ENCODE assay signal across 8 cellular contexts in the genomic region with DNA sequence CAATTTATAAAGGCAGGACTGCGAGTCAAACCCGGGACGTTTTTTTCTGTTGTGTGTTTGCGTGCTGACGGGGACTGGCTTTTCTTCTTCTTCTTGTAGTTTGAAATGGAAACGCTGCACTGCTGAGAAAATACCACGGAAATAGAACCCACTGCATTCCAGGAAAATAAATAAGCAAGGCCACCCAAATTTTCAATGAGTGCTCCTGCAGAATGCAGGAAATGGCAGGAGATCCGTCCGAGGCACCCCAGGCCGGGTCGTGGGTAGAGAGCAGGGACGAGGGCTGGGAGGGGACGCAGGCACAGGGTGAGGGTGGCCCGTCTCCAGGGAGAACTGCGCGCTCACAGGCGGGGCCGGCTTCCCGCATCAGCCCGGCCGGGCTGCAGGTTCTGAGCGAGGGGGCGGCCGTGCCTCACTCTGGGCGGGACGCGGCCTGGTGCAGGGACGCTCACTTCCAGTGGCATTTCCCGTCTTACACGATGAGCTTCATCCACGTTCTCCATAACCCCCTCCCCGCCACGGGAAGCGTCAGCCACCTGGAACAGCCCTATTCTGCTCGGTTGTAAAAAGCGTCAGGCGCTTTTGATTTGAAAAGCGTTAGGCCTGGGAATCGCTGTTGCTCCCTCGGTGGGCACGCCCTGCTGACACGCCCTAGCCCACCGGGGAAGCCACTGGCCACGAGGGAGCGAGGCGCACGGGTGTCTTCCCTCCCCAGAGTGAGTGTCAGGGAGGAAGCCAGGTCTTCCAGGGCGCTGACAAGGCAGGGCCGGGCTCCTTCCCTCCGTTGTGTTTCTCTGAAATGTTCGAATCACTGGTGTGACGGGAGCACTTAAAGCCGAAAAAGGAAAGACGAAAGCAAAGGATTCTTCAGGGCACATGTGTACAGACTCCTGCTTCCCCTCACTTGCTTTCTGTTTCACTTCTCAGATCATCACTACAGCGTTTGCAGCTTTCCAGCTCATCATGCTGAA. TPM values are rescaled to one million over a fixed set of nuclear protein-coding genes. Genes with fewer than 3 reads are reported as not detected.
A peak's percentile ranks its signal among the peaks of the same experiment; 100 is the strongest.
DNase-seq lines count a peak whose midpoint lies in the region; ATAC-seq, FAIRE-seq and TF ChIP-seq lines count a peak whose summit lies in the region.

No MANE protein-coding gene starts in this region.

- peak; percentile 5 to 72 (median 34) for DNase-seq in CD8-positive, alpha-beta T cell
- DNase-seq in GM12878 (ENCODE audit: low read depth, low spot score) (peak; percentile 66), gastrocnemius medialis (no peak), cerebellar nuclear complex (lab: John Stamatoyannopoulos, UW) (no peak)

- TF ChIP-seq CTCF in CD8-positive, alpha-beta T cell (IDR thresholded peaks at IDR 0.05), result no peak
- TF ChIP-seq CTCF in GM12878 (IDR thresholded peaks at IDR 0.05 in 2 of 3, conservative IDR thresholded peaks at IDR 0.05 in 1 of 3; ENCODE audit: control insufficient read depth in 2 of 3, extremely low read depth in 1 of 3, insufficient read depth in 1 of 3, low read depth in 3 of 3, low read length in 3 of 3) (no peak), gastrocnemius medialis (IDR thresholded peaks at IDR 0.05 in 4 of 5, conservative IDR thresholded peaks at IDR 0.05 in 1 of 5) (no peak)

- peak overlapping the region; percentile 94 for H2AFZ ChIP-seq in GM12878 (ENCODE audit: control insufficient read depth, low read depth, low read length)

- POLR2A ChIA-PET in CD8-positive, alpha-beta T cell (lab: Charles Lee), result interaction anchor here (1.0 to 1.7 kb wide), 6 partner anchors 10 to 118 kb away, joined by 3 to 8 read pairs (median 4); partner anchors contain the start of gene EXOC2
- POLR2A ChIA-PET in GM12878 (lab: Charles Lee), result interaction anchor here (0.9 kb wide), 1 partner anchor 50 kb away, joined by 3 read pairs; no protein-coding TSS in a partner anchor

- peaks cover 6% of the 10 kb centered on the region for H3K27me3 Mint-ChIP-seq in CD8-positive, alpha-beta T cell (ENCODE audit: low read depth)
- H3K27me3 Mint-ChIP-seq in T-helper 1 cell treated with Interleukin-12 subunit alpha and Interleukin-12 subunit beta and Interleukin-4 antibody, amounts not matched to agents 30 μg/mL and 1 μg/mL, for 36 hours (ENCODE audit: low read depth), result no peaks in the 10 kb centered on the region

- CTCF ChIA-PET in CD8-positive, alpha-beta T cell (lab: Charles Lee), result interaction anchor here (1.7 to 2.1 kb wide), 2 partner anchors 9 to 11 kb away, joined by 6 to 15 read pairs; no protein-coding TSS in a partner anchor
- CTCF ChIA-PET in GM12878 (lab: Yijun Ruan, JAX), result interaction anchor here (0.6 to 4.2 kb wide), 8 partner anchors 11 to 726 kb away, joined by 3 to 49 read pairs (median 3); partner anchors contain the start of gene EXOC2

- peak overlapping the region; percentile 84 for H3K4me3 ChIP-seq in CD8-positive, alpha-beta T cell (ENCODE audit: low read depth, low read length)
- H3K4me3 ChIP-seq in GM12878 (peak overlapping the region; percentile 70), iPS-11a (ENCODE audit: low read depth, low read length) (peak overlapping the region; percentile 38), gastrocnemius medialis (peak overlapping the region; percentile 66 to 70 (median 70))

- peaks cover 9% of the 10 kb centered on the region for H3K4me1 ChIP-seq in CD8-positive, alpha-beta T cell (ENCODE audit: insufficient read depth, low read length)
- H3K4me1 ChIP-seq in GM12878 (ENCODE audit: control insufficient read depth, insufficient read depth, low read length) (peaks cover 8% of the 10 kb centered on the region), gastrocnemius medialis (peaks cover 5 to 8% of the 10 kb centered on the region in 2 donors)

- RAD21 ChIA-PET in GM12878 (lab: Charles Lee; ENCODE audit: unreplicated experiment), result interaction anchor here (0.9 to 1.5 kb wide), 5 partner anchors 11 to 556 kb away, joined by 3 to 5 read pairs (median 3); no protein-coding TSS in a partner anchor

- H3K4me2 ChIP-seq in GM12878 (ENCODE audit: control insufficient read depth, insufficient read depth), result peak overlapping the region; percentile 97

- H3K79me2 ChIP-seq in GM12878 (ENCODE audit: control insufficient read depth, insufficient read depth, low read length), result no peaks in the 10 kb centered on the region; the same call in 1 of the 2 replicates

- no peak for TF ChIP-seq EP300 in GM12878 (IDR thresholded peaks at IDR 0.05; ENCODE audit: borderline replicate concordance in 1 of 2, control insufficient read depth in 1 of 2, low read depth in 2 of 2, low read length in 2 of 2)

- no peaks in the 10 kb centered on the region for H3K9me3 Mint-ChIP-seq in CD8-positive, alpha-beta T cell
- H3K9me3 Mint-ChIP-seq in T-helper 1 cell treated with Interleukin-12 subunit alpha and Interleukin-12 subunit beta and Interleukin-4 antibody, amounts not matched to agents 30 μg/mL and 1 μg/mL, for 36 hours, result no peaks in the 10 kb centered on the region

- no peaks in the 10 kb centered on the region for H3K9me3 ChIP-seq in CD8-positive, alpha-beta T cell (ENCODE audit: low read length)
- H3K9me3 ChIP-seq in GM12878 (replicated peaks; ENCODE audit: control insufficient read depth, insufficient read depth, low read length), result no peaks in the 10 kb centered on the region
- H3K9me3 ChIP-seq in gastrocnemius medialis, result no peaks in the 10 kb centered on the region

- FAIRE-seq in GM12878 (lab: Jason Lieb, UNC), result peak; percentile 54

- SMC1A ChIA-PET in GM12878 (lab: Charles Lee; ENCODE audit: uncharacterized antibody, unreplicated experiment), result interaction anchor here (1.0 to 2.1 kb wide), 9 partner anchors 10 to 119 kb away, joined by 3 to 17 read pairs (median 4); no protein-coding TSS in a partner anchor

- intact Hi-C loops in CD8-positive, alpha-beta T cell (cut with DNase I, micrococcal nuclease), result loop anchor here (1.0 kb wide), 2 partner anchors 18 to 19 kb away; partner anchors contain the start of gene EXOC2 (in 1 of the 2)
- intact Hi-C loops in GM12878 (cut with micrococcal nuclease; ENCODE audit: unreplicated experiment), result loop anchor here (5.0 kb wide), 1 partner anchor 524 kb away; no protein-coding TSS in a partner anchor
- intact Hi-C loops in gastrocnemius medialis (cut with DNase I; ENCODE audit: low total_unique reads), result no loop called here

- TF ChIP-seq RAD21 in GM12878 (IDR thresholded peaks at IDR 0.05; ENCODE audit: insufficient read depth, low read depth, low read length), result no peak

- peak overlapping the region; percentile 97 for H3K27ac Mint-ChIP-seq in CD8-positive, alpha-beta T cell
- H3K27ac Mint-ChIP-seq in T-helper 1 cell treated with Interleukin-12 subunit alpha and Interleukin-12 subunit beta and Interleukin-4 antibody, amounts not matched to agents 30 μg/mL and 1 μg/mL, for 36 hours, result peak overlapping the region; percentile 99

- TF ChIP-seq POLR2A in GM12878 (IDR thresholded peaks at IDR 0.05; ENCODE audit: low read depth, low read length) (peak; percentile 77), gastrocnemius medialis (IDR thresholded peaks at IDR 0.05) (peak in 1 of 2 donors; percentile 17)

- peak; percentile 86 for ATAC-seq in CD8-positive, alpha-beta T cell
- peak; percentile 89 for ATAC-seq in GM19395 (IDR thresholded peaks at IDR 0.05; ENCODE audit: unreplicated experiment)
- ATAC-seq in HG03521 (IDR thresholded peaks at IDR 0.05; ENCODE audit: unreplicated experiment), result peak; percentile 74
- peak; percentile 95 for ATAC-seq in GM12878
- peak; percentile 55 to 73 for ATAC-seq in gastrocnemius medialis

- in situ Hi-C loops in GM12878 (cut with MboI), result no loop called here
- in situ Hi-C loops in gastrocnemius medialis (cut with MboI; ENCODE audit: low sequenced_read_pairs in 4 of 4), result loop anchor here in 1 of 4 donors (25.0 kb wide), 1 partner anchor 676 kb away; the partner anchor contains the start of gene FOXF2

- no peaks in the 10 kb centered on the region for H3K36me3 ChIP-seq in CD8-positive, alpha-beta T cell (ENCODE audit: insufficient read depth, low read length)
- H3K36me3 ChIP-seq in GM12878 (ENCODE audit: control insufficient read depth in 2 of 2, insufficient read depth in 2 of 2, low read length in 1 of 2), result no peaks in the 10 kb centered on the region
- no peaks in the 10 kb centered on the region for H3K36me3 ChIP-seq in gastrocnemius medialis

- peak overlapping the region; percentile 79 for H3K9ac ChIP-seq in GM12878 (ENCODE audit: control insufficient read depth, insufficient read depth, low read length)

- BruUV-seq in GM12878 (replicated peaks; lab: Mats Ljungman, UMichigan), result TSS peak; percentile 89

- H4K20me1 ChIP-seq in GM12878 (ENCODE audit: control insufficient read depth, insufficient read depth), result no peaks in the 10 kb centered on the region

- peaks cover 9% of the 10 kb centered on the region for H3K36me3 Mint-ChIP-seq in CD8-positive, alpha-beta T cell
- no peaks in the 10 kb centered on the region for H3K36me3 Mint-ChIP-seq in T-helper 1 cell treated with Interleukin-12 subunit alpha and Interleukin-12 subunit beta and Interleukin-4 antibody, amounts not matched to agents 30 μg/mL and 1 μg/mL, for 36 hours (ENCODE audit: low read depth)

- WGBS in GM12878 (ENCODE audit: insufficient coverage, insufficient replicate concordance, low lambda C conversion rate, missing lambda C conversion rate), result 1% methylated on average over 50 of the region's 55 CpGs

- peak overlapping the region; percentile 80 for H3K27ac ChIP-seq in CD8-positive, alpha-beta T cell (ENCODE audit: low read depth, low read length)
- peak overlapping the region; percentile 94 for H3K27ac ChIP-seq in GM12878 (ENCODE audit: control insufficient read depth, insufficient read depth)
- peak overlapping the region; percentile 74 to 81 (median 76) for H3K27ac ChIP-seq in gastrocnemius medialis

- no peaks in the 10 kb centered on the region for H3K27me3 ChIP-seq in CD8-positive, alpha-beta T cell (ENCODE audit: insufficient read depth, low read length)
- no peaks in the 10 kb centered on the region for H3K27me3 ChIP-seq in GM12878 (replicated peaks in 1 of 2; ENCODE audit: control insufficient read depth in 2 of 2, insufficient read depth in 2 of 2, low read length in 1 of 2)
- H3K27me3 ChIP-seq in gastrocnemius medialis, result peaks cover 0 to 17% (median 3%) of the 10 kb centered on the region in 3 donors

- peak overlapping the region; percentile 96 for H3K4me3 Mint-ChIP-seq in CD8-positive, alpha-beta T cell
- peak overlapping the region; percentile 94 for H3K4me3 Mint-ChIP-seq in T-helper 1 cell treated with Interleukin-12 subunit alpha and Interleukin-12 subunit beta and Interleukin-4 antibody, amounts not matched to agents 30 μg/mL and 1 μg/mL, for 36 hours

- peaks cover 19% of the 10 kb centered on the region for H3K4me1 Mint-ChIP-seq in CD8-positive, alpha-beta T cell (ENCODE audit: low read depth)
- peaks cover 39% of the 10 kb centered on the region for H3K4me1 Mint-ChIP-seq in T-helper 1 cell treated with Interleukin-12 subunit alpha and Interleukin-12 subunit beta and Interleukin-4 antibody, amounts not matched to agents 30 μg/mL and 1 μg/mL, for 36 hours (ENCODE audit: low read depth)

RNA-seq across cellular contexts. Expression of gene EXOC2, which starts 17.9 kb away (rescaled TPM):
- 10 to 100 TPM; 19.3 to 21.2 TPM for total RNA-seq in CD8-positive, alpha-beta T cell
- 51.2 and 56.7 TPM in 2 replicates for total RNA-seq in GM12878 (2013; cell fraction: nucleolus; rRNA removed)
- total RNA-seq in GM12878 (2014; rRNA removed), result 21.9 and 26.2 TPM in 2 replicates
- total RNA-seq in GM12878 (2014; rRNA removed; fragmentation: Illumina TruSeq; extraction: Trizol), result 22.0 and 22.3 TPM in 2 replicates
- 19.0 and 22.1 TPM in 2 replicates for total RNA-seq in GM12878 (2021)
- polyA plus RNA-seq in GM12878 (2011; ENCODE audit: low read depth), result 8.7 TPM
- 24.8 and 30.0 TPM in 2 replicates for polyA plus RNA-seq in GM12878 (2011; rRNA removed)
- polyA plus RNA-seq in GM12878 (2011; cell fraction: cytosol; rRNA removed), result 17.4 and 18.2 TPM in 2 replicates
- 17.1 and 19.3 TPM in 2 replicates for polyA plus RNA-seq in GM12878 (2011; cell fraction: nucleus; rRNA removed)
- 10.6 and 10.9 TPM in 2 replicates for polyA plus RNA-seq in GM12878 (2012)
- 19.5 and 20.7 TPM in 2 replicates for polyA plus RNA-seq in GM12878 (2014; fragmentation: Illumina TruSeq; extraction: Trizol)
- polyA plus RNA-seq in GM12878 (2014; fragmentation: Nextera tagmentation; extraction: Ambion mirVana), result 10 to 100 TPM in 1 of 2 experiments, 1 to 10 TPM in 1; 8.7 to 11.6 TPM
- polyA plus RNA-seq in GM12878 (2014; rRNA removed), result 12.8 and 15.6 TPM in 2 replicates
- 10 to 100 TPM; 29.3 to 32.8 TPM for polyA plus RNA-seq in GM12878 (2016; fragmentation: Nextera tagmentation; extraction: Ambion mirVana)
- polyA minus RNA-seq in GM12878 (2011; rRNA and poly(A)+ RNA removed), result 47.2 and 48.8 TPM in 2 replicates
- polyA minus RNA-seq in GM12878 (2011; cell fraction: cytosol; rRNA and poly(A)+ RNA removed), result 13.1 and 14.5 TPM in 2 replicates
- polyA minus RNA-seq in GM12878 (2011; cell fraction: nucleus; rRNA and poly(A)+ RNA removed), result 23.6 and 36.8 TPM in 2 replicates
- total RNA-seq in gastrocnemius medialis, result 10 to 100 TPM; 12.6 to 16.4 (median 15.0) TPM

RNA-seq across cellular contexts. Expression of gene HUS1B, which starts 54.0 kb away (rescaled TPM):
- 1 to 10 TPM; 2.8 to 4.5 TPM for total RNA-seq in CD8-positive, alpha-beta T cell
- total RNA-seq in GM12878 (2013; cell fraction: nucleolus; rRNA removed), result 12.0 and 15.1 TPM in 2 replicates
- total RNA-seq in GM12878 (2014; rRNA removed) (0.68 and 1.1 TPM in 2 replicates), GM12878 (2014; rRNA removed; fragmentation: Illumina TruSeq; extraction: Trizol) (0.27 and 0.51 TPM in 2 replicates), GM12878 (2021) (0.45 and 1.3 TPM in 2 replicates), gastrocnemius medialis (under 1 TPM in 1 of 4 donors, not detected in 3; 0.97 TPM)
- polyA plus RNA-seq in GM12878 (2011; ENCODE audit: low read depth), result not detected
- polyA plus RNA-seq in GM12878 (2011; rRNA removed) (0.11 and 0.24 TPM in 2 replicates), GM12878 (2014; fragmentation: Illumina TruSeq; extraction: Trizol) (0.13 TPM in 1 of 2 replicates, not detected in the other), GM12878 (2014; fragmentation: Nextera tagmentation; extraction: Ambion mirVana) (not detected), GM12878 (2014; rRNA removed) (1.0 TPM in 1 of 2 replicates, not detected in the other), GM12878 (2016; fragmentation: Nextera tagmentation; extraction: Ambion mirVana) (1 to 10 TPM in 1 of 2 experiments, under 1 TPM in 1; 0.86 to 1.1 TPM)
- polyA plus RNA-seq in GM12878 (2011; cell fraction: cytosol; rRNA removed), result 0.19 and 0.53 TPM in 2 replicates
- polyA plus RNA-seq in GM12878 (2011; cell fraction: nucleus; rRNA removed), result 1.1 and 1.5 TPM in 2 replicates
- polyA plus RNA-seq in GM12878 (2012), result 0.27 and 0.42 TPM in 2 replicates
- 1.0 TPM in 1 of 2 replicates, not detected in the other for polyA minus RNA-seq in GM12878 (2011; rRNA and poly(A)+ RNA removed)
- polyA minus RNA-seq in GM12878 (2011; cell fraction: cytosol; rRNA and poly(A)+ RNA removed), result 1.6 TPM in 1 of 2 replicates, not detected in the other
- 3.0 and 10.3 TPM in 2 replicates for polyA minus RNA-seq in GM12878 (2011; cell fraction: nucleus; rRNA and poly(A)+ RNA removed)

Comparison
In these comparisons a context has a peak if more than half of its experiments do, and no peak if none do; other contexts are left out.
1. DNase-seq: peak in CD8-positive, alpha-beta T cell (7 of 7) and GM12878 (single experiment); none in gastrocnemius medialis (0 of 2) and cerebellar nuclear complex (0 of 2).
2. Peak in every context shown above with its lines, with median percentiles within 50 percentile points of each other: ATAC-seq, H3K27ac ChIP-seq and H3K4me3 ChIP-seq.